ENCODE assay signal across 9 cellular contexts in genomic region chr2:96869281-96869823, GRCh38. TPM values are rescaled to one million over a fixed set of nuclear protein-coding genes. Genes with fewer than 3 reads are reported as not detected.
DNase-seq lines count a peak whose midpoint lies in the region; ATAC-seq and TF ChIP-seq lines count a peak whose summit lies in the region.
"Had no signal": no experiment of that assay in that cellular context is flagged by ENCODE, and none has a peak within 500 bp of the region (broad histone marks: within the 10 kb centered on the region; RNA-seq: fewer than 3 reads in every experiment).

No MANE protein-coding gene starts in this region.

- peaks cover 43% of the 10 kb centered on the region for H3K27me3 Mint-ChIP-seq in CD4-positive, CD25-positive, alpha-beta regulatory T cell
- no peaks in the 10 kb centered on the region for H3K27me3 Mint-ChIP-seq in mesothelial cell of epicardium (ENCODE audit: low read depth)
- peaks cover 11% of the 10 kb centered on the region for H3K27me3 Mint-ChIP-seq in T-helper 2 cell treated with Interferon-gamma antibody and Interleukin-4, amounts not matched to agents 5 μg/mL and 100 μg/mL, for 36 hours (ENCODE audit: low read depth)

- H3K4me3 Mint-ChIP-seq in CD4-positive, CD25-positive, alpha-beta regulatory T cell: peak overlapping the region in 3 of 4 donors; percentile 71 to 95 (median 80)
- peak overlapping the region; percentile 90 for H3K4me3 Mint-ChIP-seq in mesothelial cell of epicardium
- no peak overlapping the region for H3K4me3 Mint-ChIP-seq in T-helper 2 cell treated with Interferon-gamma antibody and Interleukin-4, amounts not matched to agents 5 μg/mL and 100 μg/mL, for 36 hours

- 0% methylated on average over 6 of the region's 65 CpGs; no CpG with 5 or more reads in 1 of the 2 donors for WGBS in upper lobe of left lung, 2 donors

- H3K4me1 Mint-ChIP-seq in CD4-positive, CD25-positive, alpha-beta regulatory T cell: peaks cover 6 to 57% (median 21%) of the 10 kb centered on the region in 4 donors
- peaks cover 49% of the 10 kb centered on the region for H3K4me1 Mint-ChIP-seq in mesothelial cell of epicardium
- peaks cover 18% of the 10 kb centered on the region for H3K4me1 Mint-ChIP-seq in T-helper 2 cell treated with Interferon-gamma antibody and Interleukin-4, amounts not matched to agents 5 μg/mL and 100 μg/mL, for 36 hours (ENCODE audit: low read depth)

- peak overlapping the region; percentile 71 for H3K27ac ChIP-seq in CD4-positive, CD25-positive, alpha-beta regulatory T cell (ENCODE audit: insufficient read depth, low read length, poor library complexity, severe bottlenecking)
- peak overlapping the region; percentile 92 for H3K27ac ChIP-seq in SJCRH30
- peak overlapping the region; percentile 87 to 98 (median 94) for H3K27ac ChIP-seq in upper lobe of left lung

- no peaks in the 10 kb centered on the region for H3K9me3 Mint-ChIP-seq in CD4-positive, CD25-positive, alpha-beta regulatory T cell
- H3K9me3 Mint-ChIP-seq in mesothelial cell of epicardium: no peaks in the 10 kb centered on the region
- no peaks in the 10 kb centered on the region for H3K9me3 Mint-ChIP-seq in T-helper 2 cell treated with Interferon-gamma antibody and Interleukin-4, amounts not matched to agents 5 μg/mL and 100 μg/mL, for 36 hours
- H3K9me3 Mint-ChIP-seq: T-helper 1 cell treated with Interleukin-12 subunit alpha and Interleukin-12 subunit beta and Interleukin-4 antibody, amounts not matched to agents 30 μg/mL and 1 μg/mL, for 36 hours had no signal

- no peak for DNase-seq in CD4-positive, CD25-positive, alpha-beta regulatory T cell
- peak; percentile 93 for DNase-seq in H7
- DNase-seq in SJCRH30: peak; percentile 77 to 78
- DNase-seq in epithelial cell of esophagus (ENCODE audit: low read depth): peak; percentile 54
- DNase-seq in mesothelial cell of epicardium (ENCODE audit: low spot score in 2 of 2, unreplicated experiment in 2 of 2): peak; percentile 51 to 65
- DNase-seq in upper lobe of left lung: peak; percentile 75 to 92
- no peak for DNase-seq in mesenteric fat pad (ENCODE audit: low spot score)
- DNase-seq in T-helper 2 cell treated with Interferon-gamma antibody and Interleukin-4, amounts not matched to agents 5 μg/mL and 100 μg/mL, for 36 hours (ENCODE audit: low spot score): no peak

- H3K27me3 ChIP-seq in CD4-positive, CD25-positive, alpha-beta regulatory T cell (ENCODE audit: control insufficient read depth, insufficient read depth, low read length): no peaks in the 10 kb centered on the region
- H3K27me3 ChIP-seq in H7 (ENCODE audit: control insufficient read depth, insufficient read depth, low read length) (peaks cover 2% of the 10 kb centered on the region; the same call in 1 of the 2 replicates), SJCRH30 (no peaks in the 10 kb centered on the region), upper lobe of left lung (peaks cover 0 to 8% (median 0%) of the 10 kb centered on the region in 4 donors)

- no peak for TF ChIP-seq CTCF in epithelial cell of esophagus (IDR thresholded peaks at IDR 0.05; ENCODE audit: insufficient read depth, low read depth, low read length, missing control alignments)
- TF ChIP-seq CTCF in mesothelial cell of epicardium (IDR thresholded peaks at IDR 0.05; ENCODE audit: unreplicated experiment): no peak
- TF ChIP-seq CTCF in upper lobe of left lung (IDR thresholded peaks at IDR 0.05): peak in 1 of 6 experiments; percentile 33

- no peak overlapping the region for H3K27ac Mint-ChIP-seq in CD4-positive, CD25-positive, alpha-beta regulatory T cell
- H3K27ac Mint-ChIP-seq in mesothelial cell of epicardium: no peak overlapping the region
- no peak overlapping the region for H3K27ac Mint-ChIP-seq in T-helper 2 cell treated with Interferon-gamma antibody and Interleukin-4, amounts not matched to agents 5 μg/mL and 100 μg/mL, for 36 hours
- H3K27ac Mint-ChIP-seq: T-helper 1 cell treated with Interleukin-12 subunit alpha and Interleukin-12 subunit beta and Interleukin-4 antibody, amounts not matched to agents 30 μg/mL and 1 μg/mL, for 36 hours had no signal

- peaks cover 7% of the 10 kb centered on the region for H3K36me3 ChIP-seq in CD4-positive, CD25-positive, alpha-beta regulatory T cell (ENCODE audit: control insufficient read depth, insufficient read depth, low read length)
- H3K36me3 ChIP-seq in H7 (replicated peaks; ENCODE audit: control insufficient read depth, insufficient read depth, low read length): peaks cover 32% of the 10 kb centered on the region
- H3K36me3 ChIP-seq in SJCRH30: peaks cover 21% of the 10 kb centered on the region
- H3K36me3 ChIP-seq in upper lobe of left lung: peaks cover 11 to 23% (median 17%) of the 10 kb centered on the region in 4 donors

- no peak for TF ChIP-seq POLR2A in upper lobe of left lung (IDR thresholded peaks at IDR 0.05)

- H3K4me3 ChIP-seq in CD4-positive, CD25-positive, alpha-beta regulatory T cell (ENCODE audit: low read depth, low read length): no peak overlapping the region
- H3K4me3 ChIP-seq in H7 (ENCODE audit: insufficient read depth, low read depth, low read length) (peak overlapping the region; percentile 95), SJCRH30 (peak overlapping the region; percentile 93), epithelial cell of esophagus (ENCODE audit: low read length) (peak overlapping the region; percentile 76), upper lobe of left lung (peak overlapping the region; percentile 66 to 95 (median 92))

- H3K36me3 Mint-ChIP-seq in CD4-positive, CD25-positive, alpha-beta regulatory T cell: no peaks in the 10 kb centered on the region
- H3K36me3 Mint-ChIP-seq in mesothelial cell of epicardium: peaks cover 7% of the 10 kb centered on the region
- peaks cover 21% of the 10 kb centered on the region for H3K36me3 Mint-ChIP-seq in T-helper 2 cell treated with Interferon-gamma antibody and Interleukin-4, amounts not matched to agents 5 μg/mL and 100 μg/mL, for 36 hours (ENCODE audit: low read depth)

- H3K4me1 ChIP-seq in CD4-positive, CD25-positive, alpha-beta regulatory T cell (ENCODE audit: control insufficient read depth, insufficient read depth, low read length, poor library complexity, severe bottlenecking): peaks cover 37% of the 10 kb centered on the region
- H3K4me1 ChIP-seq in SJCRH30 (peaks cover 8% of the 10 kb centered on the region), upper lobe of left lung (peaks cover 57 to 71% (median 59%) of the 10 kb centered on the region in 4 donors)

- no peak for ATAC-seq in CD4-positive, CD25-positive, alpha-beta regulatory T cell (ENCODE audit: low read depth in 2 of 2)
- ATAC-seq in upper lobe of left lung (ENCODE audit: low FRiP score in 2 of 2): peak; percentile 19 to 60

- no peak for TF ChIP-seq EP300 in upper lobe of left lung (IDR thresholded peaks at IDR 0.05)

- no peaks in the 10 kb centered on the region for H3K9me3 ChIP-seq in CD4-positive, CD25-positive, alpha-beta regulatory T cell (ENCODE audit: control insufficient read depth in 2 of 2, low read length in 2 of 2)
- no peaks in the 10 kb centered on the region for H3K9me3 ChIP-seq in SJCRH30 (replicated peaks)
- no peaks in the 10 kb centered on the region for H3K9me3 ChIP-seq in upper lobe of left lung

RNA-seq across cellular contexts. Expression of gene SEMA4C, which starts 0.5 kb away (rescaled TPM):
- total RNA-seq in CD4-positive, CD25-positive, alpha-beta regulatory T cell: 23.3 TPM
- 1 to 10 TPM; 1.3 to 3.1 (median 2.2) TPM for polyA plus RNA-seq in CD4-positive, CD25-positive, alpha-beta regulatory T cell
- 89.1 and 100 TPM in 2 replicates for total RNA-seq in H7 (2014; rRNA removed; shearing (Covaris generic))
- 41.3 and 49.4 TPM in 2 replicates for total RNA-seq in SJCRH30 (2014; rRNA removed; shearing (Covaris generic))
- 98.6 to 103 TPM (median 102 TPM) in 3 replicates for total RNA-seq in mesothelial cell of epicardium
- total RNA-seq in upper lobe of left lung: 10 to 100 TPM; 14.0 to 43.6 (median 24.2) TPM
- total RNA-seq in mesenteric fat pad: 25.9 TPM

RNA-seq across cellular contexts. Expression of gene ANKRD39, which starts 11.5 kb away (rescaled TPM):
- 31.9 TPM for total RNA-seq in CD4-positive, CD25-positive, alpha-beta regulatory T cell
- polyA plus RNA-seq in CD4-positive, CD25-positive, alpha-beta regulatory T cell: 10 to 100 TPM; 30.2 to 44.4 (median 37.6) TPM
- total RNA-seq in H7 (2014; rRNA removed; shearing (Covaris generic)): 13.1 and 13.5 TPM in 2 replicates
- 7.7 and 7.8 TPM in 2 replicates for total RNA-seq in SJCRH30 (2014; rRNA removed; shearing (Covaris generic))
- total RNA-seq in mesothelial cell of epicardium (15.9 to 17.6 TPM (median 17.4 TPM) in 3 replicates), upper lobe of left lung (10 to 100 TPM in 3 of 6 donors, 1 to 10 TPM in 3; 7.1 to 13.6 (median 11.3) TPM), mesenteric fat pad (10.4 TPM)

RNA-seq across cellular contexts. Expression of gene ANKRD23, which starts 25.5 kb away (rescaled TPM):
- 16.4 TPM for total RNA-seq in CD4-positive, CD25-positive, alpha-beta regulatory T cell
- polyA plus RNA-seq in CD4-positive, CD25-positive, alpha-beta regulatory T cell: 1 to 10 TPM in 1 of 4 donors, under 1 TPM in 3; 0.68 to 1.1 (median 0.90) TPM
- 2.5 and 4.4 TPM in 2 replicates for total RNA-seq in H7 (2014; rRNA removed; shearing (Covaris generic))
- total RNA-seq in SJCRH30 (2014; rRNA removed; shearing (Covaris generic)): 0.58 and 1.1 TPM in 2 replicates
- total RNA-seq in mesothelial cell of epicardium (10.1 to 12.5 TPM (median 12.5 TPM) in 3 replicates), upper lobe of left lung (10 to 100 TPM in 2 of 6 donors, 1 to 10 TPM in 4; 2.0 to 27.2 (median 2.8) TPM), mesenteric fat pad (2.8 TPM)

RNA-seq across cellular contexts. Expression of gene CNNM3, which starts 53.3 kb away (rescaled TPM):
- 33.1 TPM for total RNA-seq in CD4-positive, CD25-positive, alpha-beta regulatory T cell
- polyA plus RNA-seq in CD4-positive, CD25-positive, alpha-beta regulatory T cell: 10 to 100 TPM in 2 of 4 donors, 1 to 10 TPM in 2; 4.9 to 14.0 (median 7.9) TPM
- 13.8 and 19.3 TPM in 2 replicates for total RNA-seq in H7 (2014; rRNA removed; shearing (Covaris generic))
- 9.1 and 9.3 TPM in 2 replicates for total RNA-seq in SJCRH30 (2014; rRNA removed; shearing (Covaris generic))
- 24.9 to 27.5 TPM (median 26.5 TPM) in 3 replicates for total RNA-seq in mesothelial cell of epicardium
- 10 to 100 TPM; 17.2 to 52.4 (median 26.5) TPM for total RNA-seq in upper lobe of left lung
- 9.0 TPM for total RNA-seq in mesenteric fat pad

Comparison
In these comparisons a context has a peak if more than half of its experiments do, and no peak if none do; other contexts are left out.
1. ATAC-seq: peak in upper lobe of left lung (2 of 2); none in CD4-positive, CD25-positive, alpha-beta regulatory T cell (0 of 2).
2. DNase-seq: peak in H7 (single experiment), SJCRH30 (2 of 2), epithelial cell of esophagus (single experiment), mesothelial cell of epicardium (2 of 2) and upper lobe of left lung (2 of 2); none in CD4-positive, CD25-positive, alpha-beta regulatory T cell (0 of 3), mesenteric fat pad (single experiment) and T-helper 2 cell treated with Interferon-gamma antibody and Interleukin-4, amounts not matched to agents 5 μg/mL and 100 μg/mL, for 36 hours (single experiment).
3. Peak in every context shown above with its lines, with median percentiles within 50 percentile points of each other: H3K27ac ChIP-seq.